In genomic region chrX:54042609-54043010, GRCh38 we compare ENCODE assay signal across 8 cellular contexts. TPM values are rescaled to one million over a fixed set of nuclear protein-coding genes. Genes with fewer than 3 reads are reported as not detected.
DNase-seq lines count a peak whose midpoint lies in the region; ATAC-seq and TF ChIP-seq lines count a peak whose summit lies in the region.

No MANE protein-coding gene starts in this region.

- peak overlapping the region; percentile 38 to 81 (median 69) for H3K4me3 ChIP-seq in dorsolateral prefrontal cortex

- no peaks in the 10 kb centered on the region for H3K27me3 Mint-ChIP-seq in activated CD4-positive, alpha-beta T cell treated with anti-CD3 and anti-CD28 coated beads for 36 hours

- peak in 12 of 56 donors; percentile 12 to 35 (median 16) for TF ChIP-seq CTCF in dorsolateral prefrontal cortex (IDR thresholded peaks at IDR 0.05 in 54 of 56, conservative IDR thresholded peaks at IDR 0.05 in 2 of 56; ENCODE audit: low read depth in 1 of 56, partially characterized antibody in 56 of 56)

- peaks cover 24% of the 10 kb centered on the region for H3K4me1 Mint-ChIP-seq in activated CD4-positive, alpha-beta T cell treated with anti-CD3 and anti-CD28 coated beads for 36 hours

- CTCF ChIA-PET in activated CD4-positive, alpha-beta T cell treated with anti-CD3 and anti-CD28 coated beads for 36 hours (lab: Charles Lee): interaction anchor here (0.7 kb wide), 1 partner anchor 386 kb away, joined by 5 read pairs; no protein-coding TSS in a partner anchor

- intact Hi-C loops in activated CD4-positive, alpha-beta T cell treated with anti-CD3 and anti-CD28 coated beads for 36 hours (cut with DNase I, micrococcal nuclease): loop anchor here (5.0 to 10.0 kb wide), 7 partner anchors 328 to 1120 kb away; partner anchors contain the start of genes KDM5C (in 1 of the 2), RIBC1 (in 1 of the 2) and SMC1A (in 1 of the 2)
- intact Hi-C loops in dorsolateral prefrontal cortex (cut with DNase I): loop anchor here (5.0 to 10.0 kb wide), 6 partner anchors 140 to 1122 kb away; partner anchors contain the start of genes WNK3 (in 2 of the 2), APEX2 (in 1 of the 2), FAM120C (in 1 of the 2) and GNL3L (in 1 of the 2)

- DNase-seq in NCI-H146 (lab: John Stamatoyannopoulos, UW) (peak; percentile 53), NCI-H146 treated with DMSO at 0.1 percent for 48 hours (lab: John Stamatoyannopoulos, UW; ENCODE audit: unreplicated experiment) (no peak), NCI-H2196 treated with DMSO at 0.1 percent for 48 hours (lab: John Stamatoyannopoulos, UW; ENCODE audit: unreplicated experiment) (peak; percentile 31), dorsolateral prefrontal cortex (peak in 6 of 10 donors; percentile 13 to 50 (median 27)), medulla oblongata (ENCODE audit: extremely low spot score) (peak; percentile 30)
- DNase-seq in activated CD4-positive, alpha-beta T cell treated with anti-CD3 and anti-CD28 coated beads for 36 hours: peak; percentile 69
- peak; percentile 55 for DNase-seq in stimulated activated CD8-positive, alpha-beta memory T cell treated with anti-CD3 and anti-CD28 coated beads, Interleukin-4, amount 100 ng/mL, for 48 hours

- H3K27ac ChIP-seq in dorsolateral prefrontal cortex: peak overlapping the region in 18 of 59 donors; percentile 14 to 97 (median 74)

- H3K27ac Mint-ChIP-seq in activated CD4-positive, alpha-beta T cell treated with anti-CD3 and anti-CD28 coated beads for 36 hours: peak overlapping the region; percentile 95

- ATAC-seq in activated CD4-positive, alpha-beta T cell treated with anti-CD3 and anti-CD28 coated beads for 36 hours: no peak
- no peak for ATAC-seq in GM19351 (IDR thresholded peaks at IDR 0.05; ENCODE audit: unreplicated experiment)

- peaks cover 0 to 23% (median 0%) of the 10 kb centered on the region in 45 donors for H3K27me3 ChIP-seq in dorsolateral prefrontal cortex

- H3K36me3 Mint-ChIP-seq in activated CD4-positive, alpha-beta T cell treated with anti-CD3 and anti-CD28 coated beads for 36 hours (ENCODE audit: low read depth): peaks cover 20% of the 10 kb centered on the region

- peak overlapping the region; percentile 95 for H3K4me3 Mint-ChIP-seq in activated CD4-positive, alpha-beta T cell treated with anti-CD3 and anti-CD28 coated beads for 36 hours

- POLR2A ChIA-PET in activated CD4-positive, alpha-beta T cell treated with anti-CD3 and anti-CD28 coated beads for 36 hours (lab: Charles Lee): interaction anchor here (1.2 to 2.6 kb wide), 4 partner anchors 141 to 597 kb away, joined by 4 to 12 read pairs (median 6); partner anchors contain the start of genes FAM120C and GNL3L

- no peaks in the 10 kb centered on the region for H3K9me3 Mint-ChIP-seq in activated CD4-positive, alpha-beta T cell treated with anti-CD3 and anti-CD28 coated beads for 36 hours (ENCODE audit: low read depth)

RNA-seq across cellular contexts. Expression of gene PHF8, which starts 1.7 kb away (rescaled TPM):
- total RNA-seq in activated CD4-positive, alpha-beta T cell treated with anti-CD3 and anti-CD28 coated beads for 36 hours: 10 to 100 TPM; 47.4 to 47.8 TPM
- 10 to 100 TPM; 19.1 to 50.0 (median 30.0) TPM for total RNA-seq in dorsolateral prefrontal cortex
